ENCODE assay signal across 29 cellular contexts in genomic region chrX:137574102-137574783, GRCh38. TPM values are rescaled to one million over a fixed set of nuclear protein-coding genes. Genes with fewer than 3 reads are reported as not detected.
DNase-seq lines count a peak whose midpoint lies in the region; TF ChIP-seq lines count a peak whose summit lies in the region.
"Had no signal": no experiment of that assay in that cellular context is flagged by ENCODE, and none has a peak within 500 bp of the region (broad histone marks: within the 10 kb centered on the region; RNA-seq: fewer than 3 reads in every experiment).

No MANE protein-coding gene starts in this region.

- H3K9me3 ChIP-seq in neural progenitor cell (ENCODE audit: low read depth) = peaks cover 9% of the 10 kb centered on the region
- H3K9me3 ChIP-seq: A549, breast epithelium, Caco-2, mucosa of descending colon, right atrium auricular region, uterus had no signal

- peaks cover 34% of the 10 kb centered on the region for H3K79me2 ChIP-seq in neural progenitor cell (ENCODE audit: low read depth)

- H3K36me3 Mint-ChIP-seq in neural progenitor cell = peaks cover 34% of the 10 kb centered on the region
- H3K36me3 Mint-ChIP-seq: activated naive CD8-positive, alpha-beta T cell treated with anti-CD3 and anti-CD28 coated beads for 36 hours had no signal

- peak overlapping the region; percentile 29 for H2AFZ ChIP-seq in neural progenitor cell (replicated peaks)

- peaks cover 14% of the 10 kb centered on the region for H3K27me3 Mint-ChIP-seq in neural progenitor cell (ENCODE audit: insufficient read depth, low read depth)

- in situ Hi-C loops in astrocyte of the cerebellum (cut with HindIII; ENCODE audit: low sequenced_read_pairs) = no loop called here

- peak overlapping the region; percentile 100 for H3K4me3 Mint-ChIP-seq in neural progenitor cell
- H3K4me3 Mint-ChIP-seq: activated naive CD8-positive, alpha-beta T cell treated with anti-CD3 and anti-CD28 coated beads for 36 hours; activated T-helper 17 cell treated with anti-CD3 and anti-CD28 coated beads, Interleukin-2, amount 50 U/mL, for 72 hours; dendritic cell treated with granulocyte-macrophage colony-stimulating factor and Interleukin-4, amounts not matched to agents 40 ng/mL and 50 ng/mL, for 4 days had no signal

- H3K4me3 ChIP-seq in astrocyte of the cerebellum (ENCODE audit: low read depth, low read length) (peak overlapping the region; percentile 24), iPS-11a (ENCODE audit: low read depth, low read length) (peak overlapping the region; percentile 17), neural progenitor cell (peak overlapping the region; percentile 54)
- H3K4me3 ChIP-seq: A549, BLaER1, mucosa of descending colon, right atrium auricular region, uterus had no signal

- H3K4me1 Mint-ChIP-seq in neural progenitor cell = peaks cover 78% of the 10 kb centered on the region
- H3K4me1 Mint-ChIP-seq: activated naive CD8-positive, alpha-beta T cell treated with anti-CD3 and anti-CD28 coated beads for 36 hours; activated T-helper 17 cell treated with anti-CD3 and anti-CD28 coated beads, Interleukin-2, amount 50 U/mL, for 72 hours had no signal

- no peak overlapping the region for H3K9ac ChIP-seq in neural progenitor cell
- H3K9ac ChIP-seq: BLaER1 had no signal

- peak overlapping the region; percentile 88 for H3K27ac ChIP-seq in neural progenitor cell
- H3K27ac ChIP-seq: A549, BLaER1, breast epithelium, right atrium auricular region, uterus had no signal

- peaks cover 20% of the 10 kb centered on the region for H3K4me1 ChIP-seq in neural progenitor cell
- H3K4me1 ChIP-seq: A549, BLaER1, breast epithelium, Caco-2, right atrium auricular region, uterus had no signal

- peaks cover 27% of the 10 kb centered on the region for H4K20me1 ChIP-seq in neural progenitor cell (ENCODE audit: low read depth)
- H4K20me1 ChIP-seq: BLaER1 had no signal

- peak overlapping the region; percentile 71 for H3K4me2 ChIP-seq in neural progenitor cell
- H3K4me2 ChIP-seq: A549, BLaER1 had no signal

- intact Hi-C loops in posterior vena cava (cut with DNase I) = no loop called here

- TF ChIP-seq CTCF in astrocyte of the cerebellum (IDR thresholded peaks at IDR 0.05; ENCODE audit: low read depth, low read length, missing control alignments) = no peak
- TF ChIP-seq CTCF in neural progenitor cell (IDR thresholded peaks at IDR 0.05) = no peak

- DNase-seq in ELF-1 (ENCODE audit: low read depth, low spot score) (peak; percentile 90), astrocyte of the cerebellum (ENCODE audit: low read depth) (peak; percentile 55), neural progenitor cell (ENCODE audit: low spot score) (peak; percentile 81), nucleus accumbens (lab: John Stamatoyannopoulos, UW) (no peak), NCI-H524 (lab: John Stamatoyannopoulos, UW) (no peak), posterior vena cava (ENCODE audit: low spot score) (no peak)
- no peak for DNase-seq in activated CD4-positive, alpha-beta T cell treated with anti-CD3 and anti-CD28 coated beads, Interleukin-2, amount 50 U/mL, for 4 hours
- DNase-seq: activated naive CD8-positive, alpha-beta T cell treated with anti-CD3 and anti-CD28 coated beads for 36 hours; Caco-2; DND-41; erythroblast; left ventricle myocardium superior; mucosa of descending colon; NCI-H1417 treated with DMSO at 0.1 percent for 48 hours; NCI-H2171; NCI-H69; occipital lobe; OCI-M1; SHP77; uterus had no signal

- H3F3A ChIP-seq in neural progenitor cell (ENCODE audit: low read depth) = peaks cover 52% of the 10 kb centered on the region

- H3K27me3 ChIP-seq in neural progenitor cell = peaks cover 11% of the 10 kb centered on the region

- H3K27ac Mint-ChIP-seq in neural progenitor cell = peak overlapping the region; percentile 99
- H3K27ac Mint-ChIP-seq: activated naive CD8-positive, alpha-beta T cell treated with anti-CD3 and anti-CD28 coated beads for 36 hours; activated T-helper 17 cell treated with anti-CD3 and anti-CD28 coated beads, Interleukin-2, amount 50 U/mL, for 72 hours; dendritic cell treated with granulocyte-macrophage colony-stimulating factor and Interleukin-4, amounts not matched to agents 40 ng/mL and 50 ng/mL, for 4 days had no signal

- peaks cover 2% of the 10 kb centered on the region for H3K9me3 Mint-ChIP-seq in neural progenitor cell
- H3K9me3 Mint-ChIP-seq: activated naive CD8-positive, alpha-beta T cell treated with anti-CD3 and anti-CD28 coated beads for 36 hours; activated T-helper 17 cell treated with anti-CD3 and anti-CD28 coated beads, Interleukin-2, amount 50 U/mL, for 72 hours; dendritic cell treated with granulocyte-macrophage colony-stimulating factor and Interleukin-4, amounts not matched to agents 40 ng/mL and 50 ng/mL, for 4 days had no signal

- no peaks in the 10 kb centered on the region for H3K36me3 ChIP-seq in neural progenitor cell
- H3K36me3 ChIP-seq: BLaER1, breast epithelium, right atrium auricular region, uterus had no signal

RNA-seq across cellular contexts. Expression of gene ZIC3, which starts 8.3 kb away (rescaled TPM):
- total RNA-seq in neural progenitor cell (ENCODE audit: low replicate concordance) (2.6 and 3.4 TPM in 2 replicates), posterior vena cava (not detected)
- total RNA-seq: activated naive CD8-positive, alpha-beta T cell treated with anti-CD3 and anti-CD28 coated beads for 36 hours; activated T-helper 17 cell treated with anti-CD3 and anti-CD28 coated beads, Interleukin-2, amount 50 U/mL, for 72 hours; breast epithelium; Caco-2; left ventricle myocardium superior; MCF 10A; mucosa of descending colon; right atrium auricular region; subcutaneous adipose tissue; uterus had no signal

Comparison
In these comparisons a context has a peak if more than half of its experiments do, and no peak if none do; other contexts are left out.
1. DNase-seq: peak in ELF-1 (single experiment), astrocyte of the cerebellum (single experiment) and neural progenitor cell (single experiment); none in activated CD4-positive, alpha-beta T cell treated with anti-CD3 and anti-CD28 coated beads, Interleukin-2, amount 50 U/mL, for 4 hours (0 of 2), nucleus accumbens (0 of 56), NCI-H524 (0 of 2) and posterior vena cava (single experiment).
2. Peak in every context shown above with its lines, with median percentiles within 50 percentile points of each other: H3K4me3 ChIP-seq.